ENCODE assay signal across 30 cellular contexts in genomic region chr13:113142876-113143275, GRCh38. TPM values are rescaled to one million over a fixed set of nuclear protein-coding genes. Genes with fewer than 3 reads are reported as not detected.
"Had no signal": no experiment of that assay in that cellular context is flagged by ENCODE, and none has a peak within 500 bp of the region (broad histone marks: within the 10 kb centered on the region; RNA-seq: fewer than 3 reads in every experiment).

No MANE protein-coding gene starts in this region.

- H3K4me1 Mint-ChIP-seq: activated naive CD4-positive, alpha-beta T cell treated with anti-CD3 and anti-CD28 coated beads, Interleukin-2, amount 10 ng/mL, durations not matched to agents 7 days and 5 days; naive B cell had no signal

- H3K27ac Mint-ChIP-seq: activated naive CD4-positive, alpha-beta T cell treated with anti-CD3 and anti-CD28 coated beads, Interleukin-2, amount 10 ng/mL, durations not matched to agents 7 days and 5 days; naive B cell had no signal

- H3K9me3 Mint-ChIP-seq: activated naive CD4-positive, alpha-beta T cell treated with anti-CD3 and anti-CD28 coated beads, Interleukin-2, amount 10 ng/mL, durations not matched to agents 7 days and 5 days; naive B cell had no signal

- H3K4me2 ChIP-seq: hepatocyte had no signal

- H3K79me2 ChIP-seq: hepatocyte had no signal

- H3K4me1 ChIP-seq: lower lobe of right lung, spleen, tibial artery had no signal

- H3K4me3 ChIP-seq: hepatocyte, lower lobe of right lung, spleen, tibial artery had no signal

- DNase-seq: activated CD4-positive, alpha-beta T cell treated with anti-CD3 and anti-CD28 coated beads for 1 hour; activated CD8-positive, alpha-beta memory T cell treated with anti-CD3 and anti-CD28 coated beads for 24 hours; activated CD8-positive, alpha-beta memory T cell treated with anti-CD3 and anti-CD28 coated beads, Interleukin-2, amount 50 U/mL, for 4 hours; activated naive CD4-positive, alpha-beta T cell treated with anti-CD3 and anti-CD28 coated beads, Interleukin-2, amount 10 ng/mL, durations not matched to agents 7 days and 5 days; activated T-cell treated with anti-CD3 and anti-CD28 coated beads, Interleukin-2, amount 50 U/mL, for 48 hours; amygdala; cerebellar nuclear complex; cortex of kidney; erythroblast; glutamatergic neuron; left colon; lower lobe of right lung; mesendoderm; naive B cell; occipital lobe; spleen; stimulated activated CD4-positive, alpha-beta T cell treated with anti-CD3 and anti-CD28 coated beads, Interleukin-4, amount 100 ng/mL, for 24 hours; stimulated activated naive CD8-positive, alpha-beta T cell treated with anti-CD3 and anti-CD28 coated beads, Interleukin-15, Interleukin-2, amounts not matched to agents 100 U/mL and 50 U/mL, for 24 hours; substantia nigra; T-helper 9 cell had no signal

- H3K36me3 ChIP-seq: lower lobe of right lung, spleen, tibial artery had no signal

- H3K9me3 ChIP-seq: lower lobe of right lung, spleen, tibial artery had no signal

- H3K27me3 ChIP-seq: hepatocyte had no signal

- H2AFZ ChIP-seq: hepatocyte had no signal

- H3K4me3 Mint-ChIP-seq: activated naive CD4-positive, alpha-beta T cell treated with anti-CD3 and anti-CD28 coated beads, Interleukin-2, amount 10 ng/mL, durations not matched to agents 7 days and 5 days; naive B cell had no signal

- H3K27ac ChIP-seq: hepatocyte, lower lobe of right lung, spleen, tibial artery had no signal

- H3K36me3 Mint-ChIP-seq: activated naive CD4-positive, alpha-beta T cell treated with anti-CD3 and anti-CD28 coated beads, Interleukin-2, amount 10 ng/mL, durations not matched to agents 7 days and 5 days; naive B cell had no signal

RNA-seq across cellular contexts. Expression of gene PROZ, which starts 15.6 kb away (rescaled TPM):
- total RNA-seq: bronchial epithelial cell; frontal cortex; left colon; lower lobe of right lung; mucosa of gallbladder; occipital lobe; posterior vena cava; renal cortical epithelial cell; spleen; T-helper 1 cell treated with Interleukin-12 subunit alpha and Interleukin-12 subunit beta and Interleukin-4 antibody, amounts not matched to agents 30 ng/mL and 1 ng/mL, for 36 hours; urinary bladder had no signal
- polyA plus RNA-seq: neural cell, urinary bladder had no signal

RNA-seq across cellular contexts. Expression of gene F10, which starts 20.3 kb away (rescaled TPM):
- total RNA-seq: T-helper 1 cell treated with Interleukin-12 subunit alpha and Interleukin-12 subunit beta and Interleukin-4 antibody, amounts not matched to agents 30 ng/mL and 1 ng/mL, for 36 hours had no signal
- polyA plus RNA-seq: neural cell had no signal

RNA-seq across cellular contexts. Expression of gene F7, which starts 37.3 kb away (rescaled TPM):
- total RNA-seq: bronchial epithelial cell; lower lobe of right lung; spleen; T-helper 1 cell treated with Interleukin-12 subunit alpha and Interleukin-12 subunit beta and Interleukin-4 antibody, amounts not matched to agents 30 ng/mL and 1 ng/mL, for 36 hours had no signal
